ENCODE assay signal across 10 cellular contexts in the genomic region with DNA sequence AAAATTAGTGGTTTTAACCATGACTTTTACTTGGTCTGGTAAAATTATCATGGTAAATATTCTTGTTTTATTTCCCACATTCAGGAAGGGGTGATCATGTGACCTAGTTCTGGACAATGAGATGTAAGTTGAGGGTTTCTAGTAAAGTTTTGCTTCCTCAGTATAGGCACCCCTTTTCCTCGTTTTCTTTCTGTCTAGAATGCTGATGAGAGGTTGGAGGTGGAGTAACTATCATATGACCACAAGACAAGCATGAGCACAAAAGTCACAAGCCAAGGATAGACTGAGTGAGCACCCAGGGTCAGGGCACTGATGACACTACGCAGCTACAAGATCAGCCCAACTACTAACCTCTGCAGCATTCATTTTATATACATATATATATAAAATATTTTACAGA. TPM values are rescaled to one million over a fixed set of nuclear protein-coding genes. Genes with fewer than 3 reads are reported as not detected.
DNase-seq lines count a peak whose midpoint lies in the region; ATAC-seq and TF ChIP-seq lines count a peak whose summit lies in the region.
"Had no signal": no experiment of that assay in that cellular context is flagged by ENCODE, and none has a peak within 500 bp of the region (broad histone marks: within the 10 kb centered on the region; RNA-seq: fewer than 3 reads in every experiment).

No MANE protein-coding gene starts in this region.

- H3K27ac ChIP-seq in breast epithelium (peak overlapping the region; percentile 10 to 87), coronary artery (peak overlapping the region; percentile 62 to 68), right lobe of liver (no peak overlapping the region), urinary bladder (ENCODE audit: low read depth) (peak overlapping the region; percentile 23)
- H3K27ac ChIP-seq: BLaER1 had no signal

- H3K4me3 ChIP-seq in breast epithelium (peak overlapping the region; percentile 25 to 74 (median 52)), coronary artery (peak overlapping the region; percentile 72), right lobe of liver (peak overlapping the region; percentile 19 to 54 (median 47)), urinary bladder (ENCODE audit: low read depth, low read length) (peak overlapping the region; percentile 78)
- H3K4me3 ChIP-seq: BLaER1 had no signal

- BruUV-seq in MCF 10A (replicated peaks; lab: Mats Ljungman, UMichigan) = no TSS peak

- DNase-seq in breast epithelium (ENCODE audit: low spot score in 2 of 2) = no peak
- DNase-seq in MCF 10A (ENCODE audit: unreplicated experiment) = no peak
- no peak for DNase-seq in coronary artery (ENCODE audit: low spot score)
- DNase-seq in right lobe of liver = no peak
- DNase-seq in NCI-H1930 (lab: John Stamatoyannopoulos, UW) = no peak
- DNase-seq in activated CD4-positive, alpha-beta T cell treated with anti-CD3 and anti-CD28 coated beads for 36 hours = no peak

- no peaks in the 10 kb centered on the region for H3K36me3 Mint-ChIP-seq in MCF 10A (ENCODE audit: insufficient read depth, unreplicated experiment)
- H3K36me3 Mint-ChIP-seq in activated CD4-positive, alpha-beta T cell treated with anti-CD3 and anti-CD28 coated beads for 36 hours (ENCODE audit: low read depth) = peaks cover 2% of the 10 kb centered on the region

- H3K4me1 Mint-ChIP-seq in MCF 10A (ENCODE audit: insufficient read depth, unreplicated experiment) = peaks cover 11% of the 10 kb centered on the region
- H3K4me1 Mint-ChIP-seq in activated CD4-positive, alpha-beta T cell treated with anti-CD3 and anti-CD28 coated beads for 36 hours = peaks cover 5% of the 10 kb centered on the region

- H3K4me1 ChIP-seq in breast epithelium (no peaks in the 10 kb centered on the region), right lobe of liver (no peaks in the 10 kb centered on the region), urinary bladder (ENCODE audit: insufficient read depth) (no peaks in the 10 kb centered on the region)

- ATAC-seq in right lobe of liver = peak; percentile 50 to 66 (median 56)
- ATAC-seq in activated CD4-positive, alpha-beta T cell treated with anti-CD3 and anti-CD28 coated beads for 36 hours = no peak
- no peak for ATAC-seq in GM21390 (IDR thresholded peaks at IDR 0.05; ENCODE audit: unreplicated experiment)

- no peak overlapping the region for H3K27ac Mint-ChIP-seq in MCF 10A (ENCODE audit: low read depth, unreplicated experiment)
- H3K27ac Mint-ChIP-seq in activated CD4-positive, alpha-beta T cell treated with anti-CD3 and anti-CD28 coated beads for 36 hours = no peak overlapping the region
- H3K27ac Mint-ChIP-seq: activated CD4-positive, alpha-beta T cell treated with anti-CD3 and anti-CD28 coated beads, Interleukin-2, amount 10 ng/mL, durations not matched to agents 24 days and 14 days had no signal

- TF ChIP-seq CTCF in breast epithelium (IDR thresholded peaks at IDR 0.05) (no peak), MCF 10A (IDR thresholded peaks at IDR 0.05; ENCODE audit: unreplicated experiment) (no peak), coronary artery (IDR thresholded peaks at IDR 0.05) (no peak), right lobe of liver (IDR thresholded peaks at IDR 0.05) (no peak)

- H3K27me3 Mint-ChIP-seq in MCF 10A (ENCODE audit: insufficient read depth, unreplicated experiment) = no peaks in the 10 kb centered on the region
- H3K27me3 Mint-ChIP-seq in activated CD4-positive, alpha-beta T cell treated with anti-CD3 and anti-CD28 coated beads for 36 hours = peaks cover 25% of the 10 kb centered on the region

- H3K9me3 ChIP-seq in breast epithelium (no peaks in the 10 kb centered on the region), right lobe of liver (no peaks in the 10 kb centered on the region)

- H3K4me3 Mint-ChIP-seq in MCF 10A (ENCODE audit: unreplicated experiment) = no peak overlapping the region
- H3K4me3 Mint-ChIP-seq in activated CD4-positive, alpha-beta T cell treated with anti-CD3 and anti-CD28 coated beads for 36 hours = no peak overlapping the region
- H3K4me3 Mint-ChIP-seq: activated CD4-positive, alpha-beta T cell treated with anti-CD3 and anti-CD28 coated beads, Interleukin-2, amount 10 ng/mL, durations not matched to agents 24 days and 14 days had no signal

- H3K36me3 ChIP-seq in breast epithelium (no peaks in the 10 kb centered on the region), right lobe of liver (no peaks in the 10 kb centered on the region), urinary bladder (ENCODE audit: insufficient read depth) (no peaks in the 10 kb centered on the region)
- H3K36me3 ChIP-seq: BLaER1 had no signal

- CTCF ChIA-PET in MCF 10A (lab: Yijun Ruan, JAX) = no interaction called here
- CTCF ChIA-PET in activated CD4-positive, alpha-beta T cell treated with anti-CD3 and anti-CD28 coated beads for 36 hours (lab: Charles Lee) = no interaction called here

- intact Hi-C loops in breast epithelium (cut with DNase I; ENCODE audit: low total_unique reads) (no loop called here), MCF 10A (cut with micrococcal nuclease) (no loop called here), right lobe of liver (cut with DNase I) (no loop called here)
- intact Hi-C loops in activated CD4-positive, alpha-beta T cell treated with anti-CD3 and anti-CD28 coated beads for 36 hours (cut with DNase I, micrococcal nuclease) = no loop called here

- no peak for TF ChIP-seq POLR2A in breast epithelium (IDR thresholded peaks at IDR 0.05)
- no peak for TF ChIP-seq POLR2A in right lobe of liver (IDR thresholded peaks at IDR 0.05)

- no peaks in the 10 kb centered on the region for H3K27me3 ChIP-seq in breast epithelium
- no peaks in the 10 kb centered on the region for H3K27me3 ChIP-seq in right lobe of liver
- H3K27me3 ChIP-seq: BLaER1 had no signal

- POLR2A ChIA-PET in MCF 10A (lab: Yijun Ruan, JAX) = no interaction called here
- POLR2A ChIA-PET in activated CD4-positive, alpha-beta T cell treated with anti-CD3 and anti-CD28 coated beads for 36 hours (lab: Charles Lee) = no interaction called here

- 46% methylated on average over 2 of the region's 2 CpGs for WGBS in right lobe of liver (ENCODE audit: insufficient coverage, low coverage, low lambda C conversion rate, missing lambda C conversion rate)
- WGBS in urinary bladder = 63% methylated on average over 2 of the region's 2 CpGs

- no peaks in the 10 kb centered on the region for H3K9me3 Mint-ChIP-seq in MCF 10A (ENCODE audit: unreplicated experiment)
- no peaks in the 10 kb centered on the region for H3K9me3 Mint-ChIP-seq in activated CD4-positive, alpha-beta T cell treated with anti-CD3 and anti-CD28 coated beads for 36 hours (ENCODE audit: low read depth)

RNA-seq across cellular contexts. Expression of a gene that starts 53.9 kb away (rescaled TPM):
- total RNA-seq in breast epithelium (100 to 1,000 TPM in 1 of 3 donors, 10 to 100 TPM in 2; 54.4 to 114 (median 76.7) TPM), MCF 10A (2022) (20.7 and 30.5 TPM in 2 replicates), right lobe of liver (10 to 100 TPM; 17.6 to 25.7 (median 21.0) TPM), urinary bladder (31.7 TPM)
- 18.7 TPM for polyA plus RNA-seq in urinary bladder
- total RNA-seq in activated CD4-positive, alpha-beta T cell treated with anti-CD3 and anti-CD28 coated beads for 36 hours = 1 to 10 TPM; 8.7 to 8.8 TPM

Comparison
In these comparisons a context has a peak if more than half of its experiments do, and no peak if none do; other contexts are left out.
1. H3K27ac ChIP-seq: peak in breast epithelium (2 of 2), coronary artery (2 of 2) and urinary bladder (single experiment); none in right lobe of liver (0 of 3).
2. ATAC-seq: peak in right lobe of liver (4 of 4); none in activated CD4-positive, alpha-beta T cell treated with anti-CD3 and anti-CD28 coated beads for 36 hours (single experiment) and GM21390 (single experiment).
3. Peak in every context shown above with its lines, with median percentiles within 50 percentile points of each other: H3K4me3 ChIP-seq.